ENCODE assay signal across 1 cellular context in genomic region chr2:23967846-23968245, GRCh38.
TF ChIP-seq lines count a peak whose summit lies in the region.

No MANE protein-coding gene starts in this region.

TF ChIP-seq in HepG2, 621 proteins besides CTCF, POLR2A, EP300 and RAD21:
- TF ChIP-seq SMAD1 (CRISPR knock-in tag; IDR thresholded peaks at IDR 0.05; ENCODE audit: borderline replicate concordance, low read depth) = no peak
- TF ChIP-seq ZNF7 (CRISPR knock-in tag; IDR thresholded peaks at IDR 0.05) = no peak
- TF ChIP-seq ZFP82 (CRISPR knock-in tag; IDR thresholded peaks at IDR 0.05; ENCODE audit: borderline replicate concordance) = no peak
- TF ChIP-seq, protein P1, sequence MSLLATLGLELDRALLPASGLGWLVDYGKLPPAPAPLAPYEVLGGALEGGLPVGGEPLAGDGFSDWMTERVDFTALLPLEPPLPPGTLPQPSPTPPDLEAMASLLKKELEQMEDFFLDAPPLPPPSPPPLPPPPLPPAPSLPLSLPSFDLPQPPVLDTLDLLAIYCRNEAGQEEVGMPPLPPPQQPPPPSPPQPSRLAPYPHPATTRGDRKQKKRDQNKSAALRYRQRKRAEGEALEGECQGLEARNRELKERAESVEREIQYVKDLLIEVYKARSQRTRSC (CRISPR knock-in tag; IDR thresholded peaks at IDR 0.05; ENCODE audit: low read depth) = no peak
- TF ChIP-seq ZNF232 (CRISPR knock-in tag; IDR thresholded peaks at IDR 0.05; ENCODE audit: borderline replicate concordance) = no peak
- TF ChIP-seq DNMT3B (CRISPR knock-in tag; conservative IDR thresholded peaks at IDR 0.05) = no peak
- no peak for TF ChIP-seq PAF1 (CRISPR knock-in tag; IDR thresholded peaks at IDR 0.05)
- TF ChIP-seq RFXAP (CRISPR knock-in tag; IDR thresholded peaks at IDR 0.05; ENCODE audit: borderline replicate concordance) = no peak
- TF ChIP-seq SRSF4 (IDR thresholded peaks at IDR 0.05; ENCODE audit: low read depth, low read length, poor library complexity, severe bottlenecking) = no peak
- TF ChIP-seq, protein P2, sequence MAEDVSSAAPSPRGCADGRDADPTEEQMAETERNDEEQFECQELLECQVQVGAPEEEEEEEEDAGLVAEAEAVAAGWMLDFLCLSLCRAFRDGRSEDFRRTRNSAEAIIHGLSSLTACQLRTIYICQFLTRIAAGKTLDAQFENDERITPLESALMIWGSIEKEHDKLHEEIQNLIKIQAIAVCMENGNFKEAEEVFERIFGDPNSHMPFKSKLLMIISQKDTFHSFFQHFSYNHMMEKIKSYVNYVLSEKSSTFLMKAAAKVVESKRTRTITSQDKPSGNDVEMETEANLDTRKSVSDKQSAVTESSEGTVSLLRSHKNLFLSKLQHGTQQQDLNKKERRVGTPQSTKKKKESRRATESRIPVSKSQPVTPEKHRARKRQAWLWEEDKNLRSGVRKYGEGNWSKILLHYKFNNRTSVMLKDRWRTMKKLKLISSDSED (CRISPR knock-in tag; IDR thresholded peaks at IDR 0.05) = no peak
- TF ChIP-seq FOXA3 (CRISPR knock-in tag; IDR thresholded peaks at IDR 0.05) = no peak
- no peak for TF ChIP-seq REPIN1 (CRISPR knock-in tag; IDR thresholded peaks at IDR 0.05; ENCODE audit: borderline replicate concordance, low read depth)
- no peak for TF ChIP-seq ZNF597 (CRISPR knock-in tag; IDR thresholded peaks at IDR 0.05)
- no peak for TF ChIP-seq KDM3A (CRISPR knock-in tag; IDR thresholded peaks at IDR 0.05; ENCODE audit: low read depth)
- no peak for TF ChIP-seq TGIF2 (CRISPR knock-in tag; IDR thresholded peaks at IDR 0.05)
- no peak for TF ChIP-seq RBM39 (IDR thresholded peaks at IDR 0.05; ENCODE audit: low read depth, low read length, poor library complexity, severe bottlenecking)
- TF ChIP-seq, protein P3, sequence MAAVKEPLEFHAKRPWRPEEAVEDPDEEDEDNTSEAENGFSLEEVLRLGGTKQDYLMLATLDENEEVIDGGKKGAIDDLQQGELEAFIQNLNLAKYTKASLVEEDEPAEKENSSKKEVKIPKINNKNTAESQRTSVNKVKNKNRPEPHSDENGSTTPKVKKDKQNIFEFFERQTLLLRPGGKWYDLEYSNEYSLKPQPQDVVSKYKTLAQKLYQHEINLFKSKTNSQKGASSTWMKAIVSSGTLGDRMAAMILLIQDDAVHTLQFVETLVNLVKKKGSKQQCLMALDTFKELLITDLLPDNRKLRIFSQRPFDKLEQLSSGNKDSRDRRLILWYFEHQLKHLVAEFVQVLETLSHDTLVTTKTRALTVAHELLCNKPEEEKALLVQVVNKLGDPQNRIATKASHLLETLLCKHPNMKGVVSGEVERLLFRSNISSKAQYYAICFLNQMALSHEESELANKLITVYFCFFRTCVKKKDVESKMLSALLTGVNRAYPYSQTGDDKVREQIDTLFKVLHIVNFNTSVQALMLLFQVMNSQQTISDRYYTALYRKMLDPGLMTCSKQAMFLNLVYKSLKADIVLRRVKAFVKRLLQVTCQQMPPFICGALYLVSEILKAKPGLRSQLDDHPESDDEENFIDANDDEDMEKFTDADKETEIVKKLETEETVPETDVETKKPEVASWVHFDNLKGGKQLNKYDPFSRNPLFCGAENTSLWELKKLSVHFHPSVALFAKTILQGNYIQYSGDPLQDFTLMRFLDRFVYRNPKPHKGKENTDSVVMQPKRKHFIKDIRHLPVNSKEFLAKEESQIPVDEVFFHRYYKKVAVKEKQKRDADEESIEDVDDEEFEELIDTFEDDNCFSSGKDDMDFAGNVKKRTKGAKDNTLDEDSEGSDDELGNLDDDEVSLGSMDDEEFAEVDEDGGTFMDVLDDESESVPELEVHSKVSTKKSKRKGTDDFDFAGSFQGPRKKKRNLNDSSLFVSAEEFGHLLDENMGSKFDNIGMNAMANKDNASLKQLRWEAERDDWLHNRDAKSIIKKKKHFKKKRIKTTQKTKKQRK (IDR thresholded peaks at IDR 0.05; ENCODE audit: low read length) = no peak
- TF ChIP-seq HINFP (CRISPR knock-in tag; IDR thresholded peaks at IDR 0.05; ENCODE audit: low read depth) = no peak
- TF ChIP-seq CENPX (CRISPR knock-in tag; IDR thresholded peaks at IDR 0.05) = no peak
- no peak for TF ChIP-seq ZNF629 (CRISPR knock-in tag; conservative IDR thresholded peaks at IDR 0.05)
